In the genomic region with DNA sequence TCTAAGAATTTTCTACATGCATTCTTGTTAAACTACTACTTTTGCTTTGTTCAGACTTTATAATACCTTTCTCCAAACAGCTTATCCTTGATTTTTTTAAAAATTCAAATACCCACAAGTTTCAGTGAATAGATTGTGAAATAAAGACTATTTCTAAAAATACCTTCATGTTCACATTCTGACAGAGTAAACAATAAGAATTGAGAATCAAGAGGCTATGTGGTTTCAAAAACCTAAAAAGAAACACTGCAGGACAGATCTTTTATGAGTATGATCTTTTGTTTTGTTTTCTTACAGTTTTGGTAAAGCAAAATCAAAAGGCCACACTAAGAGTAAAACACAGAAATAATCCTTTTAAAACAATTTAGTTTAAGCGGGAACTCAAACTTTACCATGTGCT, we compare ENCODE assay signal across 13 cellular contexts. TPM values are rescaled to one million over a fixed set of nuclear protein-coding genes. Genes with fewer than 3 reads are reported as not detected.
"Had no signal": no experiment of that assay in that cellular context is flagged by ENCODE, and none has a peak within 500 bp of the region (broad histone marks: within the 10 kb centered on the region; RNA-seq: fewer than 3 reads in every experiment).

No MANE protein-coding gene starts in this region.

- H3K4me1 ChIP-seq: esophagus muscularis mucosa, prostate gland, thyroid gland had no signal

- H3K9me3 ChIP-seq: esophagus muscularis mucosa, prostate gland, right atrium auricular region, thyroid gland had no signal

- FAIRE-seq: endothelial cell of umbilical vein had no signal

- H3K27me3 ChIP-seq: cardiac muscle cell, esophagus muscularis mucosa, right atrium auricular region, thyroid gland had no signal

- H3K36me3 ChIP-seq: prostate gland had no signal

- H3K4me3 ChIP-seq: cardiac muscle cell, esophagus muscularis mucosa, prostate gland, right atrium auricular region, thyroid gland had no signal

- H3K27ac ChIP-seq: cardiac muscle cell, esophagus muscularis mucosa, prostate gland, thyroid gland had no signal

- DNase-seq: activated CD4-positive, alpha-beta T cell treated with anti-CD3 and anti-CD28 coated beads, Interleukin-2, amount 50 U/mL, for 48 hours; amygdala; dermis blood vessel endothelial cell; effector memory CD4-positive, alpha-beta T cell; stimulated activated CD4-positive, alpha-beta T cell treated with anti-CD3 and anti-CD28 coated beads, Interleukin-2, amount 100 ng/mL, for 24 hours; stimulated activated naive CD4-positive, alpha-beta T cell treated with Interleukin-2 at 50 U/mL for 16 hours; thyroid gland had no signal

RNA-seq across cellular contexts. Expression of gene CDK15, which starts 46.8 kb away (rescaled TPM):
- total RNA-seq: cardiac muscle cell, dermis blood vessel endothelial cell, endothelial cell of umbilical vein, mononuclear cell, right atrium auricular region had no signal
- polyA plus RNA-seq: cardiac muscle cell, endothelial cell of umbilical vein had no signal
